Comparison of ENCODE assay signal across 9 cellular contexts in genomic region chr9:34493972-34494535, GRCh38. TPM values are rescaled to one million over a fixed set of nuclear protein-coding genes. Genes with fewer than 3 reads are reported as not detected.
DNase-seq lines count a peak whose midpoint lies in the region; TF ChIP-seq lines count a peak whose summit lies in the region.
"Had no signal": no experiment of that assay in that cellular context is flagged by ENCODE, and none has a peak within 500 bp of the region (broad histone marks: within the 10 kb centered on the region; RNA-seq: fewer than 3 reads in every experiment).

No MANE protein-coding gene starts in this region.

- no peak overlapping the region for H3K9ac ChIP-seq in trophoblast cell (ENCODE audit: low read length)

- peak; percentile 34 for DNase-seq in HK-2 (ENCODE audit: unreplicated experiment)
- peak; percentile 63 for DNase-seq in RWPE1 (ENCODE audit: low spot score)
- DNase-seq in fibroblast of gingiva (ENCODE audit: low read depth): peak; percentile 12
- DNase-seq in trophoblast cell: peak; percentile 17 to 59
- no peak for DNase-seq in NCI-H1694 (lab: John Stamatoyannopoulos, UW)
- DNase-seq in SHP77 treated with DMSO at 0.1 percent for 48 hours (lab: John Stamatoyannopoulos, UW): no peak
- DNase-seq in esophagus squamous epithelium (lab: John Stamatoyannopoulos, UW): no peak
- no peak for DNase-seq in DMS114 treated with DMSO at 0.1 percent for 48 hours (lab: John Stamatoyannopoulos, UW; ENCODE audit: unreplicated experiment)

- POLR2A ChIA-PET in RWPE1 (lab: Yijun Ruan, JAX; ENCODE audit: low non-redundant PET): no interaction called here

- H3K4me2 ChIP-seq in trophoblast cell (ENCODE audit: low read length): no peak overlapping the region

- H3K27ac ChIP-seq in RWPE1 (no peak overlapping the region), trophoblast cell (ENCODE audit: low read depth, low read length) (no peak overlapping the region), esophagus squamous epithelium (no peak overlapping the region)
- H3K27ac ChIP-seq: neutrophil had no signal

- H3K14ac ChIP-seq in trophoblast cell (ENCODE audit: low read length): no peak overlapping the region

- CTCF ChIA-PET in RWPE1 (lab: Yijun Ruan, JAX): interaction anchor here (0.7 to 1.0 kb wide), 2 partner anchors 90 to 118 kb away, joined by 3 to 4 read pairs; no protein-coding TSS in a partner anchor

- H3K79me1 ChIP-seq in trophoblast cell (ENCODE audit: low read length): no peaks in the 10 kb centered on the region

- H2AFZ ChIP-seq in trophoblast cell (ENCODE audit: insufficient read depth, low read length, poor library complexity): no peak overlapping the region

- H4K12ac ChIP-seq in trophoblast cell (ENCODE audit: low read depth, low read length): no peak overlapping the region

- H2BK5ac ChIP-seq in trophoblast cell (ENCODE audit: low read depth, low read length, poor library complexity): no peak overlapping the region

- no peak overlapping the region for H2BK120ac ChIP-seq in trophoblast cell (ENCODE audit: insufficient read depth, low read length, poor library complexity)

- no peak for TF ChIP-seq CTCF in RWPE1 (conservative IDR thresholded peaks at IDR 0.05; ENCODE audit: low read depth)
- no peak for TF ChIP-seq CTCF in esophagus squamous epithelium (IDR thresholded peaks at IDR 0.05)

- H4K91ac ChIP-seq in trophoblast cell (ENCODE audit: low read depth, low read length): no peak overlapping the region

- H3K4me3 ChIP-seq in trophoblast cell (ENCODE audit: low read depth, low read length) (no peak overlapping the region), esophagus squamous epithelium (no peak overlapping the region)

- H3K23ac ChIP-seq in trophoblast cell (ENCODE audit: low read length): no peak overlapping the region

- H3K36me3 ChIP-seq in trophoblast cell (ENCODE audit: control insufficient read depth in 1 of 2, insufficient read depth in 2 of 2, low read length in 2 of 2) (no peaks in the 10 kb centered on the region), esophagus squamous epithelium (no peaks in the 10 kb centered on the region)
- H3K36me3 ChIP-seq: neutrophil had no signal

- H3K4me1 ChIP-seq in trophoblast cell (ENCODE audit: control insufficient read depth in 1 of 2, insufficient read depth in 2 of 2, low read length in 2 of 2) (no peaks in the 10 kb centered on the region), esophagus squamous epithelium (no peaks in the 10 kb centered on the region)

- H3K79me2 ChIP-seq in trophoblast cell (ENCODE audit: control insufficient read depth, insufficient read depth, low read length, poor library complexity): no peaks in the 10 kb centered on the region

- no peak overlapping the region for H2BK12ac ChIP-seq in trophoblast cell (ENCODE audit: low read length)

- intact Hi-C loops in esophagus squamous epithelium (cut with DNase I): no loop called here

- WGBS in trophoblast cell (ENCODE audit: extremely low coverage, insufficient coverage, insufficient read length): no CpG with 5 or more reads among the region's 8 CpGs
- WGBS in esophagus squamous epithelium, 2 donors: 18 to 33% methylated on average over 7 of the region's 8 CpGs

- H3K4ac ChIP-seq in trophoblast cell (ENCODE audit: low read depth, low read length): no peak overlapping the region

- H3K18ac ChIP-seq in trophoblast cell (ENCODE audit: low read length): no peak overlapping the region

- no peak overlapping the region for H2AK5ac ChIP-seq in trophoblast cell (ENCODE audit: low read length)

- no peak for TF ChIP-seq POLR2A in esophagus squamous epithelium (IDR thresholded peaks at IDR 0.05)

- no peak overlapping the region for H4K8ac ChIP-seq in trophoblast cell (ENCODE audit: low read depth, low read length)

- no peaks in the 10 kb centered on the region for H3K9me3 ChIP-seq in trophoblast cell (ENCODE audit: insufficient read depth, low read depth, low read length)
- no peaks in the 10 kb centered on the region for H3K9me3 ChIP-seq in esophagus squamous epithelium
- H3K9me3 ChIP-seq: neutrophil had no signal

- no peaks in the 10 kb centered on the region for H3K27me3 ChIP-seq in trophoblast cell (ENCODE audit: insufficient read depth, low read length)
- H3K27me3 ChIP-seq in esophagus squamous epithelium: peaks cover 0 to 16% (median 0%) of the 10 kb centered on the region in 4 donors

RNA-seq across cellular contexts. Expression of gene ENHO, which starts 28.7 kb away (rescaled TPM):
- polyA plus RNA-seq in trophoblast cell (2013): 0.54 and 0.55 TPM in 2 replicates
- under 1 TPM in 1 of 4 donors, not detected in 3; 0.38 TPM for total RNA-seq in esophagus squamous epithelium

RNA-seq across cellular contexts. Expression of gene DNAI1, which starts 35.4 kb away (rescaled TPM):
- 0.47 and 0.89 TPM in 2 replicates for polyA plus RNA-seq in trophoblast cell (2013)
- total RNA-seq in esophagus squamous epithelium: not detected

RNA-seq across cellular contexts. Expression of gene FAM219A, which starts 35.7 kb away (rescaled TPM):
- polyA plus RNA-seq in trophoblast cell (2013): 30.7 and 31.8 TPM in 2 replicates
- total RNA-seq in esophagus squamous epithelium: 1 to 10 TPM; 4.0 to 7.6 (median 5.2) TPM

Comparison
In these comparisons a context has a peak if more than half of its experiments do, and no peak if none do; other contexts are left out.
1. DNase-seq: peak in HK-2 (single experiment), RWPE1 (single experiment), fibroblast of gingiva (single experiment) and trophoblast cell (2 of 2); none in NCI-H1694 (single experiment), SHP77 treated with DMSO at 0.1 percent for 48 hours (single experiment), esophagus squamous epithelium (single experiment) and DMS114 treated with DMSO at 0.1 percent for 48 hours (single experiment).